ENCODE assay signal across 2 cellular contexts in the genomic region with DNA sequence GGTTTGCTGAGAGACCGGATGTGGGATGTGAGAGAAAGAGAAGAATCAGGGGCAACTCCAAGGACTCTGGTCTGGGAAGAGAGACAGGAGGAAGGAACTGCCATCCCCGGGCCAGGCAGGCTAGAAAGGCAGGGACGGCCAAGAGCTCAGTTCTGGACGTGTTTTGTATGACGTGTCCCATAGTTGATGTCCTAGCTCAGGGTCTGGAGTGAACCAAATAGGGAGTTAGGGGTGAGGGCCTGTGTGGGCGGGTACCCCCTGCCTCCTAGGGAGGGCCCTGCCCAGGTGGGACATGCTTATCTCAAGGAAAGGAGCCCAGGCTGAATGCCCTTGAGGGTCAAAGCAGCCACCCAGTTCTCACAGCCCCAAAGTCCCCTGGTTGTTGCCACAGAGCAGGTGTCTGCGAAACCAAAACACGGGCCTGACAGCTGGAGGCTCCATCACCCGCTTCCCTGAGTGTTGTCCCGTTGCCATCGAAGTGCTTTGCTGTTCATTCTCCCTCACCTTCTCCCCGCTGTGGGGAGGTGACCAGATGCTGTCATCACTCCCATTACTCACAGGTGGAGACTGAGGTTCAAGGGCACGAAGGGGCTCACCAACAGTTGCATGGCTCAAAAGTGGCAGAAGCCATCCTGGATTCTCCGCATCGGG.
TF ChIP-seq lines count a peak whose summit lies in the region.

No MANE protein-coding gene starts in this region.

TF ChIP-seq in HCT116, 20 proteins besides CTCF, POLR2A, EP300 and RAD21 (continued from another document):
- no peak for TF ChIP-seq SP1 (IDR thresholded peaks at IDR 0.05; ENCODE audit: low read depth)
- TF ChIP-seq SRF (IDR thresholded peaks at IDR 0.05; ENCODE audit: low read depth), result no peak
- TF ChIP-seq CEBPB (IDR thresholded peaks at IDR 0.05; ENCODE audit: low read depth), result no peak
- no peak for TF ChIP-seq TCF7L2 (IDR thresholded peaks at IDR 0.05; ENCODE audit: borderline replicate concordance, extremely low read depth, insufficient read depth, insufficient read length)
- no peak for TF ChIP-seq SIN3A (IDR thresholded peaks at IDR 0.05; ENCODE audit: low read depth)
- TF ChIP-seq EZH2phosphoT487 (IDR thresholded peaks at IDR 0.05; ENCODE audit: borderline replicate concordance), result no peak
- TF ChIP-seq JUND (IDR thresholded peaks at IDR 0.05), result no peak
- TF ChIP-seq ZNF274 (IDR thresholded peaks at IDR 0.05; ENCODE audit: low read depth, low read length), result no peak
- TF ChIP-seq EGR1 (IDR thresholded peaks at IDR 0.05; ENCODE audit: low read depth), result no peak
- no peak for TF ChIP-seq MAX (IDR thresholded peaks at IDR 0.05)
- TF ChIP-seq FOSL1 (IDR thresholded peaks at IDR 0.05; ENCODE audit: low read depth), result no peak

TF ChIP-seq in K562, 482 proteins besides CTCF, POLR2A, EP300 and RAD21 (continued from another document):
- TF ChIP-seq, protein P1, sequence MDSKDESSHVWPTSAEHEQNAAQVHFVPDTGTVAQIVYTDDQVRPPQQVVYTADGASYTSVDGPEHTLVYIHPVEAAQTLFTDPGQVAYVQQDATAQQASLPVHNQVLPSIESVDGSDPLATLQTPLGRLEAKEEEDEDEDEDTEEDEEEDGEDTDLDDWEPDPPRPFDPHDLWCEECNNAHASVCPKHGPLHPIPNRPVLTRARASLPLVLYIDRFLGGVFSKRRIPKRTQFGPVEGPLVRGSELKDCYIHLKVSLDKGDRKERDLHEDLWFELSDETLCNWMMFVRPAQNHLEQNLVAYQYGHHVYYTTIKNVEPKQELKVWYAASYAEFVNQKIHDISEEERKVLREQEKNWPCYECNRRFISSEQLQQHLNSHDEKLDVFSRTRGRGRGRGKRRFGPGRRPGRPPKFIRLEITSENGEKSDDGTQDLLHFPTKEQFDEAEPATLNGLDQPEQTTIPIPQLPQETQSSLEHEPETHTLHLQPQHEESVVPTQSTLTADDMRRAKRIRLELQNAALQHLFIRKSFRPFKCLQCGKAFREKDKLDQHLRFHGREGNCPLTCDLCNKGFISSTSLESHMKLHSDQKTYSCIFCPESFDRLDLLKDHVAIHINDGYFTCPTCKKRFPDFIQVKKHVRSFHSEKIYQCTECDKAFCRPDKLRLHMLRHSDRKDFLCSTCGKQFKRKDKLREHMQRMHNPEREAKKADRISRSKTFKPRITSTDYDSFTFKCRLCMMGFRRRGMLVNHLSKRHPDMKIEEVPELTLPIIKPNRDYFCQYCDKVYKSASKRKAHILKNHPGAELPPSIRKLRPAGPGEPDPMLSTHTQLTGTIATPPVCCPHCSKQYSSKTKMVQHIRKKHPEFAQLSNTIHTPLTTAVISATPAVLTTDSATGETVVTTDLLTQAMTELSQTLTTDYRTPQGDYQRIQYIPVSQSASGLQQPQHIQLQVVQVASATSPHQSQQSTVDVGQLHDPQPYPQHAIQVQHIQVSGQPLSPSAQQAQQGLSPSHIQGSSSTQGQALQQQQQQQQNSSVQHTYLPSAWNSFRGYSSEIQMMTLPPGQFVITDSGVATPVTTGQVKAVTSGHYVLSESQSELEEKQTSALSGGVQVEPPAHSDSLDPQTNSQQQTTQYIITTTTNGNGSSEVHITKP (IDR thresholded peaks at IDR 0.05; ENCODE audit: partially characterized antibody), result peak; percentile 42
- TF ChIP-seq ZNF324 (CRISPR knock-in tag; IDR thresholded peaks at IDR 0.05) (no peak), CHD1 (IDR thresholded peaks at IDR 0.05; ENCODE audit: low read length) (no peak), ETV1 (tag; conservative IDR thresholded peaks at IDR 0.05; ENCODE audit: low read depth) (no peak), EGR1 (conservative IDR thresholded peaks at IDR 0.05) (0 out of 2 replicates have a peak, but pooled peaks have one; percentile 7), ZFP91 (CRISPR knock-in tag; IDR thresholded peaks at IDR 0.05) (no peak), RAD51 (IDR thresholded peaks at IDR 0.05; ENCODE audit: borderline replicate concordance, low read depth) (no peak), RBM15 (IDR thresholded peaks at IDR 0.05; ENCODE audit: insufficient read depth, low read length) (no peak), ZFPM2 (CRISPR knock-in tag; IDR thresholded peaks at IDR 0.05) (no peak), SMAD4 (CRISPR knock-in tag; conservative IDR thresholded peaks at IDR 0.05) (no peak), ZNF512 (tag; IDR thresholded peaks at IDR 0.05) (no peak), ZBTB5 (IDR thresholded peaks at IDR 0.05) (no peak), ZNF197 (CRISPR knock-in tag; IDR thresholded peaks at IDR 0.05; ENCODE audit: low read depth) (no peak), SP1 (CRISPR knock-in tag; IDR thresholded peaks at IDR 0.05) (no peak), ZSCAN32 (CRISPR knock-in tag; IDR thresholded peaks at IDR 0.05) (no peak), ESRRA (IDR thresholded peaks at IDR 0.05; ENCODE audit: borderline replicate concordance, low read depth) (peak; percentile 63; the same call in 1 of the 2 replicates), SMARCB1 (IDR thresholded peaks at IDR 0.05; ENCODE audit: insufficient read length, low read depth) (no peak), GTF2A2 (tag; IDR thresholded peaks at IDR 0.05) (no peak), ZNF444 (CRISPR knock-in tag; IDR thresholded peaks at IDR 0.05) (no peak), NCOR1 (IDR thresholded peaks at IDR 0.05) (no peak)
- TF ChIP-seq, protein P2, sequence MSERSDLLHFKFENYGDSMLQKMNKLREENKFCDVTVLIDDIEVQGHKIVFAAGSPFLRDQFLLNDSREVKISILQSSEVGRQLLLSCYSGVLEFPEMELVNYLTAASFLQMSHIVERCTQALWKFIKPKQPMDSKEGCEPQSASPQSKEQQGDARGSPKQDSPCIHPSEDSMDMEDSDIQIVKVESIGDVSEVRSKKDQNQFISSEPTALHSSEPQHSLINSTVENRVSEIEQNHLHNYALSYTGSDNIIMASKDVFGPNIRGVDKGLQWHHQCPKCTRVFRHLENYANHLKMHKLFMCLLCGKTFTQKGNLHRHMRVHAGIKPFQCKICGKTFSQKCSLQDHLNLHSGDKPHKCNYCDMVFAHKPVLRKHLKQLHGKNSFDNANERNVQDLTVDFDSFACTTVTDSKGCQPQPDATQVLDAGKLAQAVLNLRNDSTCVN (CRISPR knock-in tag; IDR thresholded peaks at IDR 0.05), result no peak
- TF ChIP-seq, protein P3, sequence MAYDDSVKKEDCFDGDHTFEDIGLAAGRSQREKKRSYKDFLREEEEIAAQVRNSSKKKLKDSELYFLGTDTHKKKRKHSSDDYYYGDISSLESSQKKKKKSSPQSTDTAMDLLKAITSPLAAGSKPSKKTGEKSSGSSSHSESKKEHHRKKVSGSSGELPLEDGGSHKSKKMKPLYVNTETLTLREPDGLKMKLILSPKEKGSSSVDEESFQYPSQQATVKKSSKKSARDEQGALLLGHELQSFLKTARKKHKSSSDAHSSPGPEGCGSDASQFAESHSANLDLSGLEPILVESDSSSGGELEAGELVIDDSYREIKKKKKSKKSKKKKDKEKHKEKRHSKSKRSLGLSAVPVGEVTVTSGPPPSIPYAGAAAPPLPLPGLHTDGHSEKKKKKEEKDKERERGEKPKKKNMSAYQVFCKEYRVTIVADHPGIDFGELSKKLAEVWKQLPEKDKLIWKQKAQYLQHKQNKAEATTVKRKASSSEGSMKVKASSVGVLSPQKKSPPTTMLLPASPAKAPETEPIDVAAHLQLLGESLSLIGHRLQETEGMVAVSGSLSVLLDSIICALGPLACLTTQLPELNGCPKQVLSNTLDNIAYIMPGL (CRISPR knock-in tag; IDR thresholded peaks at IDR 0.05), result no peak
TF ChIP-seq in K562: peak in this region for 3.
